ENCODE assay signal across 17 cellular contexts in the genomic region with DNA sequence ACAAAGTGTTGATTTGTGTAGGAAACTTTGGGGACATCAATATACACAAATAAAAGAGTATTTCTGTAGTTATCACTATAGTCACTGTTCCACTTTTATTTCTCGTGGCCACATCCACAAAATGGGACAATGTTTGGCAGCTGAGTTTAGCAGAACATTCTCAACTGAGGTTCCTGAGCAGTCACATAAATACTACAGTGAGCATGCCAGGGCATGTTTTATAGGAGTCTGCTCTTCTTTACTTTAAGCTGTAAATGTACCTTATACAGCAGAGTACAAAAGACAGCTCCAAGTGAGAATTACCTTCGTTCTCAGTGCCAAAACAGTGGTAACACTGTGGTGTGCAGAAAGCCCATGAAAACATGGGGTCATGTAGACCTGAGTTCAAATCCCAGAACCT. TPM values are rescaled to one million over a fixed set of nuclear protein-coding genes. Genes with fewer than 3 reads are reported as not detected.
A peak's percentile ranks its signal among the peaks of the same experiment; 100 is the strongest.
DNase-seq lines count a peak whose midpoint lies in the region; FAIRE-seq and TF ChIP-seq lines count a peak whose summit lies in the region.
"Had no signal": no experiment of that assay in that cellular context is flagged by ENCODE, and none has a peak within 500 bp of the region (broad histone marks: within the 10 kb centered on the region; RNA-seq: fewer than 3 reads in every experiment).

No MANE protein-coding gene starts in this region.

- BruUV-seq in endothelial cell of umbilical vein (replicated peaks; lab: Mats Ljungman, UMichigan) = no TSS peak

- H3K36me3 ChIP-seq in endothelial cell of umbilical vein (ENCODE audit: control insufficient read depth in 2 of 2, extremely low read depth in 1 of 2, insufficient read depth in 2 of 2, low read length in 2 of 2) (peaks cover 12 to 25% of the 10 kb centered on the region in 2 experiments), osteoblast (ENCODE audit: insufficient read depth, low read length) (peaks cover 26% of the 10 kb centered on the region), esophagus muscularis mucosa (peaks cover 10 to 30% (median 20%) of the 10 kb centered on the region in 4 donors)

- H3K4me1 Mint-ChIP-seq in activated CD4-positive, alpha-beta memory T cell treated with anti-CD3 and anti-CD28 coated beads, Interleukin-2, amount 10 ng/mL, durations not matched to agents 7 days and 5 days = peaks cover 63% of the 10 kb centered on the region
- peaks cover 35% of the 10 kb centered on the region for H3K4me1 Mint-ChIP-seq in activated CD4-positive, alpha-beta memory T cell treated with anti-CD3 and anti-CD28 coated beads for 36 hours (ENCODE audit: low read depth)

- H3K4me3 ChIP-seq in endothelial cell of umbilical vein (replicated peaks in 1 of 3; ENCODE audit: insufficient read depth in 1 of 3, low read depth in 1 of 3, low read length in 3 of 3) (no peak overlapping the region), osteoblast (ENCODE audit: insufficient read depth, low read length) (no peak overlapping the region), esophagus muscularis mucosa (no peak overlapping the region)
- H3K4me3 ChIP-seq: K562 had no signal

- no peaks in the 10 kb centered on the region for H3K27me3 ChIP-seq in endothelial cell of umbilical vein (ENCODE audit: control insufficient read depth in 2 of 2, insufficient read depth in 2 of 2, low read length in 2 of 2)
- no peaks in the 10 kb centered on the region for H3K27me3 ChIP-seq in osteoblast (ENCODE audit: insufficient read depth, low read length)
- no peaks in the 10 kb centered on the region for H3K27me3 ChIP-seq in esophagus muscularis mucosa

- peaks cover 78% of the 10 kb centered on the region for H3K36me3 Mint-ChIP-seq in activated CD4-positive, alpha-beta memory T cell treated with anti-CD3 and anti-CD28 coated beads, Interleukin-2, amount 10 ng/mL, durations not matched to agents 7 days and 5 days (ENCODE audit: low read depth)
- H3K36me3 Mint-ChIP-seq in activated CD4-positive, alpha-beta memory T cell treated with anti-CD3 and anti-CD28 coated beads for 36 hours = peaks cover 50% of the 10 kb centered on the region

- H3K79me2 ChIP-seq in endothelial cell of umbilical vein (ENCODE audit: control insufficient read depth, insufficient read depth, low read length) = peaks cover 78% of the 10 kb centered on the region
- peaks cover 78% of the 10 kb centered on the region for H3K79me2 ChIP-seq in osteoblast (ENCODE audit: insufficient read depth, low read length)

- dilution Hi-C loops in endothelial cell of umbilical vein (cut with MboI; ENCODE audit: extremely low pct_ligation_motif_present, low sequenced_read_pairs) = no loop called here

- H3K9me3 ChIP-seq in endothelial cell of umbilical vein (replicated peaks; ENCODE audit: control insufficient read depth, insufficient read depth, low read length) = no peaks in the 10 kb centered on the region
- H3K9me3 ChIP-seq in osteoblast (ENCODE audit: low read depth, low read length) = no peaks in the 10 kb centered on the region
- H3K9me3 ChIP-seq in esophagus muscularis mucosa = no peaks in the 10 kb centered on the region

- H2AFZ ChIP-seq in endothelial cell of umbilical vein (ENCODE audit: low read depth, low read length) (no peak overlapping the region), osteoblast (ENCODE audit: low read length) (peak overlapping the region; percentile 13)

- no peaks in the 10 kb centered on the region for H3K27me3 Mint-ChIP-seq in activated CD4-positive, alpha-beta memory T cell treated with anti-CD3 and anti-CD28 coated beads, Interleukin-2, amount 10 ng/mL, durations not matched to agents 7 days and 5 days
- H3K27me3 Mint-ChIP-seq in activated CD4-positive, alpha-beta memory T cell treated with anti-CD3 and anti-CD28 coated beads for 36 hours = no peaks in the 10 kb centered on the region
- H3K27me3 Mint-ChIP-seq: dendritic cell treated with granulocyte-macrophage colony-stimulating factor and Interleukin-4, amounts not matched to agents 40 ng/mL and 50 ng/mL, for 4 days had no signal

- no peak for FAIRE-seq in endothelial cell of umbilical vein (lab: Jason Lieb, UNC)
- FAIRE-seq: K562 had no signal

- TF ChIP-seq CTCF in endothelial cell of umbilical vein (IDR thresholded peaks at IDR 0.05; ENCODE audit: extremely low read depth in 1 of 2, insufficient read depth in 1 of 2, low read depth in 1 of 2, low read length in 2 of 2) (no peak), osteoblast (IDR thresholded peaks at IDR 0.05; ENCODE audit: extremely low read depth, low read depth, low read length) (no peak), esophagus muscularis mucosa (IDR thresholded peaks at IDR 0.05) (no peak)

- no peaks in the 10 kb centered on the region for H3K9me1 ChIP-seq in endothelial cell of umbilical vein (replicated peaks; ENCODE audit: control insufficient read depth, extremely low read depth, insufficient read depth, low read length)

- no peak overlapping the region for H3K4me2 ChIP-seq in endothelial cell of umbilical vein (ENCODE audit: insufficient read depth, low read length)
- H3K4me2 ChIP-seq in osteoblast (ENCODE audit: insufficient read depth, low read length) = no peak overlapping the region

- CTCF ChIA-PET in activated CD4-positive, alpha-beta memory T cell treated with anti-CD3 and anti-CD28 coated beads, Interleukin-2, amount 10 ng/mL, durations not matched to agents 7 days and 5 days (lab: Charles Lee) = interaction anchor here (1.6 kb wide), 1 partner anchor 22 kb away, joined by 5 read pairs; no protein-coding TSS in a partner anchor
- CTCF ChIA-PET in activated CD4-positive, alpha-beta memory T cell treated with anti-CD3 and anti-CD28 coated beads for 36 hours (lab: Charles Lee) = interaction anchor here (0.6 kb wide), 1 partner anchor 22 kb away, joined by 3 read pairs; no protein-coding TSS in a partner anchor
- CTCF ChIA-PET in endothelial cell of umbilical vein (lab: Charles Lee) = interaction anchor here (1.7 kb wide), 1 partner anchor 221 kb away, joined by 7 read pairs; no protein-coding TSS in a partner anchor

- H3K9ac ChIP-seq in endothelial cell of umbilical vein (replicated peaks; ENCODE audit: extremely low read depth, insufficient read depth, low read length) = no peak overlapping the region

- no peaks in the 10 kb centered on the region for H4K20me1 ChIP-seq in endothelial cell of umbilical vein (replicated peaks; ENCODE audit: control insufficient read depth, extremely low read depth, insufficient read depth, low read length)
- no peaks in the 10 kb centered on the region for H4K20me1 ChIP-seq in osteoblast (ENCODE audit: insufficient read depth, low read length)

- intact Hi-C loops in activated CD4-positive, alpha-beta memory T cell treated with anti-CD3 and anti-CD28 coated beads for 36 hours (cut with micrococcal nuclease) = no loop called here
- intact Hi-C loops in endothelial cell of umbilical vein (cut with micrococcal nuclease) (no loop called here), posterior vena cava (cut with DNase I) (no loop called here), esophagus muscularis mucosa (cut with DNase I) (no loop called here)

- 95% methylated on average over 2 of the region's 2 CpGs for WGBS in esophagus muscularis mucosa

- peak overlapping the region; percentile 52 for H3K27ac Mint-ChIP-seq in activated CD4-positive, alpha-beta memory T cell treated with anti-CD3 and anti-CD28 coated beads, Interleukin-2, amount 10 ng/mL, durations not matched to agents 7 days and 5 days
- H3K27ac Mint-ChIP-seq in activated CD4-positive, alpha-beta memory T cell treated with anti-CD3 and anti-CD28 coated beads for 36 hours = no peak overlapping the region
- H3K27ac Mint-ChIP-seq: dendritic cell treated with granulocyte-macrophage colony-stimulating factor and Interleukin-4, amounts not matched to agents 40 ng/mL and 50 ng/mL, for 4 days had no signal

- no peak for TF ChIP-seq EP300 in esophagus muscularis mucosa (IDR thresholded peaks at IDR 0.05)

- no peaks in the 10 kb centered on the region for H3K9me3 Mint-ChIP-seq in activated CD4-positive, alpha-beta memory T cell treated with anti-CD3 and anti-CD28 coated beads, Interleukin-2, amount 10 ng/mL, durations not matched to agents 7 days and 5 days
- H3K9me3 Mint-ChIP-seq in activated CD4-positive, alpha-beta memory T cell treated with anti-CD3 and anti-CD28 coated beads for 36 hours = no peaks in the 10 kb centered on the region
- H3K9me3 Mint-ChIP-seq: dendritic cell treated with granulocyte-macrophage colony-stimulating factor and Interleukin-4, amounts not matched to agents 40 ng/mL and 50 ng/mL, for 4 days had no signal

- H3K4me3 Mint-ChIP-seq in activated CD4-positive, alpha-beta memory T cell treated with anti-CD3 and anti-CD28 coated beads, Interleukin-2, amount 10 ng/mL, durations not matched to agents 7 days and 5 days = no peak overlapping the region
- H3K4me3 Mint-ChIP-seq in activated CD4-positive, alpha-beta memory T cell treated with anti-CD3 and anti-CD28 coated beads for 36 hours = no peak overlapping the region
- H3K4me3 Mint-ChIP-seq: dendritic cell treated with granulocyte-macrophage colony-stimulating factor and Interleukin-4, amounts not matched to agents 40 ng/mL and 50 ng/mL, for 4 days had no signal

- TF ChIP-seq POLR2A in endothelial cell of umbilical vein (IDR thresholded peaks at IDR 0.05; ENCODE audit: low read depth, low read length) (no peak), esophagus muscularis mucosa (IDR thresholded peaks at IDR 0.05; ENCODE audit: low read depth) (no peak)

- DNase-seq in activated CD4-positive, alpha-beta memory T cell treated with anti-CD3 and anti-CD28 coated beads, Interleukin-2, amount 10 ng/mL, durations not matched to agents 7 days and 5 days = no peak
- DNase-seq in activated CD4-positive, alpha-beta memory T cell treated with anti-CD3 and anti-CD28 coated beads for 36 hours = no peak
- DNase-seq in NCI-H345 treated with DMSO at 0.1 percent for 48 hours (lab: John Stamatoyannopoulos, UW; ENCODE audit: unreplicated experiment) (peak; percentile 8), endothelial cell of umbilical vein (ENCODE audit: low read depth, low spot score) (peak; percentile 22), osteoblast (ENCODE audit: insufficient read length, low spot score, missing footprints) (peak; percentile 2), posterior vena cava (ENCODE audit: low spot score) (no peak), esophagus muscularis mucosa (ENCODE audit: extremely low spot score) (no peak), glomerular visceral epithelial cell (ENCODE audit: extremely low spot score) (no peak)
- DNase-seq: activated CD4-positive, alpha-beta T cell treated with anti-CD3 and anti-CD28 coated beads, Interleukin-2, amount 50 U/mL, for 48 hours; COR-L47; hypothalamus; NCI-H1417 treated with DMSO at 0.1 percent for 48 hours; NCI-H2227 treated with DMSO at 0.1 percent for 48 hours; SIG-M5; stimulated activated CD4-positive, alpha-beta T cell treated with anti-CD3 and anti-CD28 coated beads, Interleukin-15, amount 100 ng/mL, for 24 hours had no signal

- POLR2A ChIA-PET in activated CD4-positive, alpha-beta memory T cell treated with anti-CD3 and anti-CD28 coated beads, Interleukin-2, amount 10 ng/mL, durations not matched to agents 7 days and 5 days (lab: Charles Lee) = interaction anchor here (1.3 to 1.6 kb wide), 2 partner anchors 9 to 176 kb away, joined by 3 to 6 read pairs; no protein-coding TSS in a partner anchor
- POLR2A ChIA-PET in activated CD4-positive, alpha-beta memory T cell treated with anti-CD3 and anti-CD28 coated beads for 36 hours (lab: Charles Lee) = no interaction called here
- POLR2A ChIA-PET in endothelial cell of umbilical vein (lab: Charles Lee) = no interaction called here

- H3K27ac ChIP-seq in endothelial cell of umbilical vein (ENCODE audit: insufficient read depth, low read depth, low read length) (no peak overlapping the region), osteoblast (ENCODE audit: low read depth, low read length) (peak overlapping the region; percentile 34), esophagus muscularis mucosa (replicated peaks in 1 of 4) (no peak overlapping the region)

- H3K4me1 ChIP-seq in endothelial cell of umbilical vein (ENCODE audit: control insufficient read depth, extremely low read depth, insufficient read depth, low read length) (peaks cover 10% of the 10 kb centered on the region), osteoblast (ENCODE audit: insufficient read depth, low read length) (peaks cover 31% of the 10 kb centered on the region), esophagus muscularis mucosa (peaks cover 7 to 14% (median 11%) of the 10 kb centered on the region in 4 donors)

RNA-seq across cellular contexts. Expression of a gene that starts 5.0 kb away (rescaled TPM):
- total RNA-seq in activated CD4-positive, alpha-beta memory T cell treated with anti-CD3 and anti-CD28 coated beads, Interleukin-2, amount 10 ng/mL, durations not matched to agents 7 days and 5 days = 10 to 100 TPM; 57.3 to 59.7 TPM
- total RNA-seq in activated CD4-positive, alpha-beta memory T cell treated with anti-CD3 and anti-CD28 coated beads for 36 hours = 10 to 100 TPM; 43.4 to 44.1 TPM
- total RNA-seq in endothelial cell of umbilical vein (35.5 and 37.2 TPM in 2 replicates), osteoblast (22.1 and 22.4 TPM in 2 replicates), posterior vena cava (10 to 100 TPM; 19.1 to 27.0 TPM), esophagus muscularis mucosa (10 to 100 TPM; 17.2 to 44.2 (median 34.1) TPM)
- polyA plus RNA-seq in endothelial cell of umbilical vein = 15.9 and 18.1 TPM in 2 replicates
- polyA plus RNA-seq in endothelial cell of umbilical vein (2011; cell fraction: cytosol; rRNA removed) = 29.3 and 30.5 TPM in 2 replicates
- polyA plus RNA-seq in endothelial cell of umbilical vein (2011; cell fraction: nucleus; rRNA removed) = 43.3 and 49.2 TPM in 2 replicates
- 36.0 and 38.6 TPM in 2 replicates for polyA plus RNA-seq in endothelial cell of umbilical vein (2012)
- polyA minus RNA-seq in endothelial cell of umbilical vein = 8.0 and 9.4 TPM in 2 replicates
- polyA minus RNA-seq in endothelial cell of umbilical vein (2011; cell fraction: cytosol; rRNA and poly(A)+ RNA removed) = 17.9 TPM
- polyA minus RNA-seq in endothelial cell of umbilical vein (2011; cell fraction: nucleus; rRNA and poly(A)+ RNA removed) = 34.7 and 37.9 TPM in 2 replicates

Comparison
In these comparisons a context has a peak if more than half of its experiments do, and no peak if none do; other contexts are left out.
1. DNase-seq: peak in NCI-H345 treated with DMSO at 0.1 percent for 48 hours (single experiment), endothelial cell of umbilical vein (single experiment) and osteoblast (single experiment); none in activated CD4-positive, alpha-beta memory T cell treated with anti-CD3 and anti-CD28 coated beads, Interleukin-2, amount 10 ng/mL, durations not matched to agents 7 days and 5 days (single experiment), activated CD4-positive, alpha-beta memory T cell treated with anti-CD3 and anti-CD28 coated beads for 36 hours (single experiment), posterior vena cava (single experiment), esophagus muscularis mucosa (single experiment) and glomerular visceral epithelial cell (single experiment).